ENCODE assay signal across 8 cellular contexts in the genomic region with DNA sequence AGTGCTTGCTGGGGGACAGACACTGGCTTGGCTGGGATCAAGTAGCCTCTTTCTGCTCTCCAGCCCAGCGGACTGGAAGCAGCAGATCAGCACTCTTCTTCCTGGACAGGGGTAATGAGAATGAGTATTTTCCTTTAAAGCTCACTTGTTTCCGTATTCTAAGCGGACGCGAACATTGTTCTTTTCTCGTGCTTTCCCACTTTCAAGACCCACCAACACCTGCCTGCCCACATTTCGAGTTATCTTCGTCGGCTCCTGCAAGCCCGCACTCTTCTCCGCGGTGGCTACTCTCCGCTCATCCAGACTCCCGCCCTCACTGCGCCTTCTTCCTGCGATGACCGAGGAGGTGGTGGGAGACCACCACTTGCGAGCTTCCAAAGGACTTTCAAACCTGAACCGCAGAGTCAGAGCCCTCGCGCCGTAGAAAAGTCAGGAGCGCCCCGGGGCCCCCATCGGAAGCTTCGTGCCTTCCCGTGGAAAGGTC. TPM values are rescaled to one million over a fixed set of nuclear protein-coding genes. Genes with fewer than 3 reads are reported as not detected.
DNase-seq lines count a peak whose midpoint lies in the region; FAIRE-seq and TF ChIP-seq lines count a peak whose summit lies in the region.

No MANE protein-coding gene starts in this region.

- peak overlapping the region; percentile 86 for H3K4me3 ChIP-seq in HUES6 (ENCODE audit: low read depth, low read length)
- H3K4me3 ChIP-seq in SU-DHL-6 (ENCODE audit: insufficient read depth, low read length, poor library complexity, severe bottlenecking), result peak overlapping the region; percentile 98
- H3K4me3 ChIP-seq in colonic mucosa, result peak overlapping the region; percentile 84

- H3K9me2 ChIP-seq in SU-DHL-6 (replicated peaks; ENCODE audit: insufficient read depth, low read length), result no peaks in the 10 kb centered on the region

- H3K27ac ChIP-seq in HUES6 (ENCODE audit: low read depth, low read length), result no peak overlapping the region
- H3K27ac ChIP-seq in SU-DHL-6 (ENCODE audit: low read depth, low read length), result peak overlapping the region; percentile 87
- H3K27ac ChIP-seq in colonic mucosa, result peak overlapping the region; percentile 96
- H3K27ac ChIP-seq in layer of hippocampus (ENCODE audit: low read depth, low read length), result peak overlapping the region; percentile 96

- H3K27me3 ChIP-seq in HUES6 (ENCODE audit: control insufficient read depth, insufficient read depth, low read length) (peaks cover 49% of the 10 kb centered on the region), SU-DHL-6 (ENCODE audit: low read length) (no peaks in the 10 kb centered on the region), colonic mucosa (no peaks in the 10 kb centered on the region), layer of hippocampus (ENCODE audit: control insufficient read depth, insufficient read depth, low read length) (no peaks in the 10 kb centered on the region)

- H3K9ac ChIP-seq in HUES6 (ENCODE audit: low read length) (peak overlapping the region; percentile 93), SU-DHL-6 (ENCODE audit: low read length) (peak overlapping the region; percentile 85), colonic mucosa (ENCODE audit: low read depth in 2 of 2, low read length in 2 of 2) (peak overlapping the region; percentile 88 to 89)

- H3K79me2 ChIP-seq in SU-DHL-6 (ENCODE audit: insufficient read depth, low read length), result 0 out of 2 replicates have a peak, but pooled peaks cover 5% of the 10 kb centered on the region

- DNase-seq in COR-L47 (lab: John Stamatoyannopoulos, UW), result peak; percentile 45
- peak; percentile 48 for DNase-seq in colonic mucosa
- DNase-seq in stimulated activated CD8-positive, alpha-beta memory T cell treated with anti-CD3 and anti-CD28 coated beads, Interleukin-4, amount 100 ng/mL, for 48 hours, result peak; percentile 44
- no peak for DNase-seq in GM12892 (ENCODE audit: insufficient read length)
- DNase-seq in D721Med (ENCODE audit: insufficient read length, low spot score), result no peak

- no peak for TF ChIP-seq POLR2A in GM12892 (IDR thresholded peaks at IDR 0.05; ENCODE audit: low read depth, low read length)

- H3K36me3 ChIP-seq in HUES6 (ENCODE audit: control insufficient read depth, insufficient read depth, low read length), result no peaks in the 10 kb centered on the region
- H3K36me3 ChIP-seq in SU-DHL-6 (ENCODE audit: low read length), result no peaks in the 10 kb centered on the region
- H3K36me3 ChIP-seq in colonic mucosa, result no peaks in the 10 kb centered on the region

- TF ChIP-seq CTCF in SU-DHL-6 (IDR thresholded peaks at IDR 0.05; ENCODE audit: insufficient read depth, low read length, poor library complexity, severe bottlenecking), result no peak
- no peak for TF ChIP-seq CTCF in colonic mucosa (IDR thresholded peaks at IDR 0.05)
- TF ChIP-seq CTCF in D721Med (IDR thresholded peaks at IDR 0.05; ENCODE audit: insufficient read depth, missing control alignments), result no peak

- peak overlapping the region; percentile 99 for H2AFZ ChIP-seq in SU-DHL-6 (ENCODE audit: low read depth, low read length, severe bottlenecking)

- H3K9me3 ChIP-seq in HUES6 (ENCODE audit: control insufficient read depth, insufficient read depth, low read depth, low read length), result no peaks in the 10 kb centered on the region
- no peaks in the 10 kb centered on the region for H3K9me3 ChIP-seq in SU-DHL-6 (ENCODE audit: insufficient read depth, low read length)
- H3K9me3 ChIP-seq in colonic mucosa, result no peaks in the 10 kb centered on the region

- FAIRE-seq in GM12892 (lab: Jason Lieb, UNC) (no peak), D721Med (lab: Jason Lieb, UNC) (no peak)

- H3K4me2 ChIP-seq in SU-DHL-6 (ENCODE audit: low read depth, low read length, poor library complexity, severe bottlenecking), result peak overlapping the region; percentile 67

- H4K20me1 ChIP-seq in SU-DHL-6 (ENCODE audit: low read depth, low read length), result no peaks in the 10 kb centered on the region; the same call in 1 of the 2 replicates

- H3F3A ChIP-seq in SU-DHL-6 (ENCODE audit: insufficient read depth), result no peaks in the 10 kb centered on the region

- intact Hi-C loops in colonic mucosa (cut with DNase I), result no loop called here

- H3K4me1 ChIP-seq in HUES6 (ENCODE audit: control insufficient read depth, insufficient read depth, low read length) (peaks cover 17% of the 10 kb centered on the region), colonic mucosa (peaks cover 5% of the 10 kb centered on the region)

RNA-seq across cellular contexts. Expression of a gene that starts 1.6 kb away (rescaled TPM):
- 10 to 100 TPM; 15.0 to 15.6 TPM for total RNA-seq in colonic mucosa
- polyA plus RNA-seq in GM12892 (2012; ENCODE audit: missing spikeins), result 0.23 TPM

Comparison
In these comparisons a context has a peak if more than half of its experiments do, and no peak if none do; other contexts are left out.
1. DNase-seq: peak in COR-L47 (single experiment), colonic mucosa (single experiment) and stimulated activated CD8-positive, alpha-beta memory T cell treated with anti-CD3 and anti-CD28 coated beads, Interleukin-4, amount 100 ng/mL, for 48 hours (single experiment); none in GM12892 (single experiment) and D721Med (single experiment).
2. Peak in every context shown above with its lines, with median percentiles within 50 percentile points of each other: H3K4me3 ChIP-seq and H3K9ac ChIP-seq.